In genomic region chr2:38508311-38509039, GRCh38 we compare ENCODE assay signal across 1 cellular context.
TF ChIP-seq lines count a peak whose summit lies in the region.

No MANE protein-coding gene starts in this region.

TF ChIP-seq in HepG2, 621 proteins besides CTCF, POLR2A, EP300 and RAD21 (continued from another document and continues in another):
- peak; percentile 56 for TF ChIP-seq ZNF687 (CRISPR knock-in tag; IDR thresholded peaks at IDR 0.05)
- no peak for TF ChIP-seq ZIK1 (CRISPR knock-in tag; IDR thresholded peaks at IDR 0.05; ENCODE audit: borderline replicate concordance, low read depth)
- TF ChIP-seq ZNF276 (CRISPR knock-in tag; IDR thresholded peaks at IDR 0.05; ENCODE audit: low read depth), result no peak
- peak; percentile 85; the same call in 1 of the 2 replicates for TF ChIP-seq BORCS8-MEF2B (CRISPR knock-in tag; IDR thresholded peaks at IDR 0.05)
- no peak for TF ChIP-seq ZNF660 (CRISPR knock-in tag; IDR thresholded peaks at IDR 0.05; ENCODE audit: borderline replicate concordance, low read depth)
- TF ChIP-seq ZNF225 (CRISPR knock-in tag; IDR thresholded peaks at IDR 0.05), result no peak
- no peak for TF ChIP-seq MZF1 (CRISPR knock-in tag; IDR thresholded peaks at IDR 0.05; ENCODE audit: borderline replicate concordance)
- no peak for TF ChIP-seq ZNF816 (CRISPR knock-in tag; IDR thresholded peaks at IDR 0.05; ENCODE audit: borderline replicate concordance)
- TF ChIP-seq ZNF383 (CRISPR knock-in tag; IDR thresholded peaks at IDR 0.05; ENCODE audit: borderline replicate concordance), result no peak
- no peak for TF ChIP-seq ZNF570 (CRISPR knock-in tag; IDR thresholded peaks at IDR 0.05; ENCODE audit: borderline replicate concordance)
- 0 out of 2 replicates have a peak, but pooled peaks have one; percentile 56 for TF ChIP-seq ZBTB43 (CRISPR knock-in tag; conservative IDR thresholded peaks at IDR 0.05)
- TF ChIP-seq ZNF17 (CRISPR knock-in tag; IDR thresholded peaks at IDR 0.05), result no peak
- TF ChIP-seq ZNF773 (CRISPR knock-in tag; IDR thresholded peaks at IDR 0.05; ENCODE audit: borderline replicate concordance), result no peak
- peak; percentile 42 to 54; a peak in 1 of 4 replicates for TF ChIP-seq NR2F1 (CRISPR knock-in tag; IDR thresholded peaks at IDR 0.05)
- no peak for TF ChIP-seq ZNF142 (CRISPR knock-in tag; IDR thresholded peaks at IDR 0.05)
- no peak for TF ChIP-seq SCMH1 (CRISPR knock-in tag; IDR thresholded peaks at IDR 0.05; ENCODE audit: borderline replicate concordance)
- TF ChIP-seq ZNF678 (CRISPR knock-in tag; IDR thresholded peaks at IDR 0.05), result no peak
- 0 out of 2 replicates have a peak, but pooled peaks have one; percentile 13 for TF ChIP-seq POGZ (CRISPR knock-in tag; IDR thresholded peaks at IDR 0.05)
- peak; percentile 68; the same call in 1 of the 2 replicates for TF ChIP-seq FOXJ3 (CRISPR knock-in tag; IDR thresholded peaks at IDR 0.05; ENCODE audit: borderline replicate concordance)
- TF ChIP-seq JARID2 (CRISPR knock-in tag; IDR thresholded peaks at IDR 0.05; ENCODE audit: insufficient replicate concordance), result no peak
- TF ChIP-seq NFYC (CRISPR knock-in tag; IDR thresholded peaks at IDR 0.05), result peak; percentile 22; the same call in 1 of the 2 replicates
- TF ChIP-seq IRF9 (CRISPR knock-in tag; IDR thresholded peaks at IDR 0.05; ENCODE audit: borderline replicate concordance), result no peak
- no peak for TF ChIP-seq DZIP1 (CRISPR knock-in tag; IDR thresholded peaks at IDR 0.05)
- no peak for TF ChIP-seq SP2 (CRISPR knock-in tag; IDR thresholded peaks at IDR 0.05)
- TF ChIP-seq ZNF563 (CRISPR knock-in tag; IDR thresholded peaks at IDR 0.05), result no peak
- no peak for TF ChIP-seq POLR2AphosphoS2 (IDR thresholded peaks at IDR 0.05; ENCODE audit: low read depth, low read length)
- TF ChIP-seq ARNTL (CRISPR knock-in tag; IDR thresholded peaks at IDR 0.05), result no peak
- no peak for TF ChIP-seq ZNF615 (CRISPR knock-in tag; IDR thresholded peaks at IDR 0.05; ENCODE audit: borderline replicate concordance)
- TF ChIP-seq HMGXB4 (CRISPR knock-in tag; IDR thresholded peaks at IDR 0.05; ENCODE audit: borderline replicate concordance in 1 of 2, low read depth in 1 of 2), result peak; percentile 58 to 83; a peak in 2 of 4 replicates
- no peak for TF ChIP-seq GRHL1 (CRISPR knock-in tag; conservative IDR thresholded peaks at IDR 0.05)
- TF ChIP-seq ZBTB1 (CRISPR knock-in tag; IDR thresholded peaks at IDR 0.05; ENCODE audit: borderline replicate concordance), result no peak
- no peak; the same call in 1 of the 2 replicates for TF ChIP-seq PHF21A (CRISPR knock-in tag; IDR thresholded peaks at IDR 0.05)
- no peak for TF ChIP-seq TEF (CRISPR knock-in tag; IDR thresholded peaks at IDR 0.05)
- TF ChIP-seq HNRNPK (IDR thresholded peaks at IDR 0.05; ENCODE audit: low read depth, low read length, poor library complexity, severe bottlenecking), result no peak
- no peak for TF ChIP-seq SRF (IDR thresholded peaks at IDR 0.05; ENCODE audit: low read depth, low read length)
- no peak for TF ChIP-seq ZNF138 (CRISPR knock-in tag; IDR thresholded peaks at IDR 0.05; ENCODE audit: low read depth)
- TF ChIP-seq FOSL1 (CRISPR knock-in tag; IDR thresholded peaks at IDR 0.05; ENCODE audit: borderline replicate concordance), result no peak
- TF ChIP-seq MTA3 (CRISPR knock-in tag; IDR thresholded peaks at IDR 0.05), result no peak
- no peak; the same call in 1 of the 2 replicates for TF ChIP-seq ZNF619 (CRISPR knock-in tag; IDR thresholded peaks at IDR 0.05)
